In genomic region chr19:11979527-11979926, GRCh38 we compare ENCODE assay signal across 26 cellular contexts. TPM values are rescaled to one million over a fixed set of nuclear protein-coding genes. Genes with fewer than 3 reads are reported as not detected.
DNase-seq lines count a peak whose midpoint lies in the region; FAIRE-seq and TF ChIP-seq lines count a peak whose summit lies in the region.
"Had no signal": no experiment of that assay in that cellular context is flagged by ENCODE, and none has a peak within 500 bp of the region (broad histone marks: within the 10 kb centered on the region; RNA-seq: fewer than 3 reads in every experiment).

No MANE protein-coding gene starts in this region.

- H3K9me3 ChIP-seq in BLaER1 treated with 17β-estradiol and CSF1 and Interleukin-3, amounts not matched to agents 10 nM and 100 nM (replicated peaks in 1 of 11): peaks cover 97 to 100% (median 100%) of the 10 kb centered on the region in 11 experiments
- H3K9me3 ChIP-seq in H1 (ENCODE audit: insufficient read depth in 2 of 2, low read depth in 1 of 2, low read length in 1 of 2): peaks cover 64 to 81% of the 10 kb centered on the region in 2 experiments
- peaks cover 41 to 63% (median 54%) of the 10 kb centered on the region in 5 donors for H3K9me3 ChIP-seq in subcutaneous abdominal adipose tissue (ENCODE audit: control insufficient read depth in 5 of 5, low read length in 5 of 5)
- peaks cover 39% of the 10 kb centered on the region for H3K9me3 ChIP-seq in osteoblast (ENCODE audit: low read depth, low read length)
- peaks cover 15 to 44% of the 10 kb centered on the region in 2 donors for H3K9me3 ChIP-seq in CD4-positive, alpha-beta memory T cell (ENCODE audit: control insufficient read depth in 1 of 2, low read length in 2 of 2)
- H3K9me3 ChIP-seq in Peyer's patch: peaks cover 0 to 66% (median 23%) of the 10 kb centered on the region in 4 donors

- TF ChIP-seq POLR2A in H1 (IDR thresholded peaks at IDR 0.05; ENCODE audit: control extremely low read depth in 1 of 2, low read depth in 2 of 2, low read length in 2 of 2) (no peak), Peyer's patch (IDR thresholded peaks at IDR 0.05) (no peak)

- H3K9me3 Mint-ChIP-seq in CD4-positive, alpha-beta memory T cell: peaks cover 0 to 78% (median 64%) of the 10 kb centered on the region in 8 donors

- H3K56ac ChIP-seq in H1 (replicated peaks; ENCODE audit: insufficient read length, low read depth, low read length): no peak overlapping the region

- no peak overlapping the region for H2BK5ac ChIP-seq in H1 (ENCODE audit: low read depth, low read length)

- H3K4me3 ChIP-seq in BLaER1 treated with 17β-estradiol and CSF1 and Interleukin-3, amounts not matched to agents 10 nM and 100 nM: peak overlapping the region in 9 of 10 experiments; percentile 12 to 44 (median 34); a peak in 13 of 20 replicates
- H3K4me3 ChIP-seq in H1 (ENCODE audit: extremely low read depth in 1 of 4, insufficient read depth in 2 of 4, low read depth in 3 of 4, low read length in 4 of 4) (no peak overlapping the region), subcutaneous abdominal adipose tissue (ENCODE audit: low read depth in 1 of 5, low read length in 5 of 5) (peak overlapping the region; percentile 12 to 58 (median 52)), osteoblast (ENCODE audit: insufficient read depth, low read length) (no peak overlapping the region), Peyer's patch (no peak overlapping the region)
- H3K4me3 ChIP-seq in CD4-positive, alpha-beta memory T cell (ENCODE audit: low read length in 2 of 2): no peak overlapping the region
- H3K4me3 ChIP-seq: GM23248 had no signal

- H3K27ac Mint-ChIP-seq in CD4-positive, alpha-beta memory T cell: no peak overlapping the region
- H3K27ac Mint-ChIP-seq: CD4-positive, alpha-beta T cell; H9 had no signal

- H2AFZ ChIP-seq in H1 (ENCODE audit: low read length): no peak overlapping the region
- H2AFZ ChIP-seq in osteoblast (ENCODE audit: low read length): no peak overlapping the region
- H2AFZ ChIP-seq: GM23248 had no signal

- H3K4me1 ChIP-seq in BLaER1 treated with 17β-estradiol and CSF1 and Interleukin-3, amounts not matched to agents 10 nM and 100 nM: peaks cover 0 to 18% (median 6%) of the 10 kb centered on the region in 10 experiments; a peak in 11 of 20 replicates
- no peaks in the 10 kb centered on the region for H3K4me1 ChIP-seq in H1 (replicated peaks in 1 of 4; ENCODE audit: control insufficient read depth in 3 of 4, insufficient read depth in 4 of 4, low read length in 3 of 4)
- H3K4me1 ChIP-seq in subcutaneous abdominal adipose tissue (ENCODE audit: control insufficient read depth in 5 of 5, insufficient read depth in 5 of 5, low read length in 5 of 5): peaks cover 0 to 5% (median 0%) of the 10 kb centered on the region in 5 donors
- no peaks in the 10 kb centered on the region for H3K4me1 ChIP-seq in osteoblast (ENCODE audit: insufficient read depth, low read length)
- H3K4me1 ChIP-seq in CD4-positive, alpha-beta memory T cell (ENCODE audit: insufficient read depth, low read length): no peaks in the 10 kb centered on the region
- no peaks in the 10 kb centered on the region for H3K4me1 ChIP-seq in Peyer's patch
- H3K4me1 ChIP-seq: Caco-2 had no signal

- no peaks in the 10 kb centered on the region for H3K79me2 ChIP-seq in H1 (ENCODE audit: control insufficient read depth in 1 of 2, insufficient read depth in 2 of 2, low read length in 2 of 2)
- H3K79me2 ChIP-seq in osteoblast (ENCODE audit: insufficient read depth, low read length): no peaks in the 10 kb centered on the region

- H3K36me3 ChIP-seq in BLaER1 treated with 17β-estradiol and CSF1 and Interleukin-3, amounts not matched to agents 10 nM and 100 nM: peaks cover 43 to 78% (median 60%) of the 10 kb centered on the region in 11 experiments
- peaks cover 0 to 14% (median 0%) of the 10 kb centered on the region in 4 experiments; a peak in 2 of 8 replicates for H3K36me3 ChIP-seq in H1 (ENCODE audit: control insufficient read depth in 2 of 4, insufficient read depth in 4 of 4, low read length in 3 of 4)
- H3K36me3 ChIP-seq in subcutaneous abdominal adipose tissue (ENCODE audit: control insufficient read depth in 5 of 5, insufficient read depth in 5 of 5, low read length in 5 of 5): peaks cover 20 to 28% (median 23%) of the 10 kb centered on the region in 5 donors
- no peaks in the 10 kb centered on the region for H3K36me3 ChIP-seq in osteoblast (ENCODE audit: insufficient read depth, low read length)
- no peaks in the 10 kb centered on the region for H3K36me3 ChIP-seq in CD4-positive, alpha-beta memory T cell (ENCODE audit: insufficient read depth, low read length)
- peaks cover 0 to 33% (median 3%) of the 10 kb centered on the region in 3 donors for H3K36me3 ChIP-seq in Peyer's patch

- no peak overlapping the region for H4K91ac ChIP-seq in H1 (replicated peaks; ENCODE audit: insufficient read length, low read length)

- TF ChIP-seq EP300 in Ishikawa (IDR thresholded peaks at IDR 0.05; ENCODE audit: borderline replicate concordance) (no peak), H1 (IDR thresholded peaks at IDR 0.05; ENCODE audit: borderline replicate concordance in 1 of 2, low read depth in 2 of 2, low read length in 2 of 2) (no peak)

- TF ChIP-seq RAD21 in Ishikawa (IDR thresholded peaks at IDR 0.05; ENCODE audit: low read depth) (no peak), H1 (IDR thresholded peaks at IDR 0.05 in 1 of 2, conservative IDR thresholded peaks at IDR 0.05 in 1 of 2; ENCODE audit: low read depth in 2 of 2, low read length in 2 of 2) (no peak)

- H3K18ac ChIP-seq in H1 (ENCODE audit: extremely low read depth, low read length): no peak overlapping the region

- TF ChIP-seq CTCF in H1 (IDR thresholded peaks at IDR 0.05; ENCODE audit: control extremely low read depth in 1 of 3, insufficient read depth in 1 of 3, low read depth in 1 of 3, low read length in 3 of 3) (no peak), osteoblast (IDR thresholded peaks at IDR 0.05; ENCODE audit: extremely low read depth, low read depth, low read length) (no peak), Peyer's patch (IDR thresholded peaks at IDR 0.05) (no peak)

- peaks cover 0 to 1% (median 0%) of the 10 kb centered on the region in 4 donors for H3K4me1 Mint-ChIP-seq in CD4-positive, alpha-beta memory T cell
- H3K4me1 Mint-ChIP-seq: H9 had no signal

- H3K14ac ChIP-seq in H1 (ENCODE audit: insufficient read length): no peak overlapping the region

- H2AK5ac ChIP-seq in H1 (ENCODE audit: low read depth, low read length): no peak overlapping the region

- H3K23ac ChIP-seq in H1 (ENCODE audit: insufficient read length): no peak overlapping the region

- DNase-seq in H1 (ENCODE audit: low read depth in 1 of 2, low spot score in 2 of 2) (no peak), osteoblast (ENCODE audit: insufficient read length, low spot score, missing footprints) (no peak), Peyer's patch (no peak)
- DNase-seq in CD4-positive, alpha-beta memory T cell: no peak
- DNase-seq: Caco-2; CD4-positive, alpha-beta T cell; DMS 273 treated with DMSO at 0.1 percent for 48 hours; DMS79; EL; GDM1; GM23248; H9; MM.1S; NCI-H2029 treated with DMSO at 0.1 percent for 48 hours; NCI-H446 treated with DMSO at 0.1 percent for 48 hours; NCI-H526; NCI-H82; SHP77; T-helper 1 cell had no signal

- no peak overlapping the region for H2BK20ac ChIP-seq in H1 (ENCODE audit: low read length)

- no peaks in the 10 kb centered on the region for H3K27me3 ChIP-seq in BLaER1 treated with 17β-estradiol and CSF1 and Interleukin-3, amounts not matched to agents 10 nM and 100 nM
- H3K27me3 ChIP-seq in H1 (replicated peaks in 1 of 4; ENCODE audit: control insufficient read depth in 3 of 4, extremely low read depth in 1 of 4, insufficient read depth in 3 of 4, low read length in 3 of 4) (no peaks in the 10 kb centered on the region), subcutaneous abdominal adipose tissue (ENCODE audit: control insufficient read depth in 5 of 5, insufficient read depth in 4 of 5, low read length in 5 of 5) (no peaks in the 10 kb centered on the region), osteoblast (ENCODE audit: insufficient read depth, low read length) (no peaks in the 10 kb centered on the region), Peyer's patch (no peaks in the 10 kb centered on the region)
- H3K27me3 ChIP-seq in CD4-positive, alpha-beta memory T cell (ENCODE audit: insufficient read depth, low read length): no peaks in the 10 kb centered on the region

- no peak overlapping the region for H3K27ac ChIP-seq in BLaER1 treated with 17β-estradiol and CSF1 and Interleukin-3, amounts not matched to agents 10 nM and 100 nM
- H3K27ac ChIP-seq in H1 (ENCODE audit: low read depth, low read length): no peak overlapping the region
- H3K27ac ChIP-seq in subcutaneous abdominal adipose tissue (ENCODE audit: low read depth, low read length): no peak overlapping the region
- no peak overlapping the region for H3K27ac ChIP-seq in osteoblast (ENCODE audit: low read depth, low read length)
- no peak overlapping the region for H3K27ac ChIP-seq in CD4-positive, alpha-beta memory T cell (ENCODE audit: low read depth, low read length)
- no peak overlapping the region for H3K27ac ChIP-seq in Peyer's patch
- H3K27ac ChIP-seq: GM23248, HL-60, KMS-11, RWPE1 had no signal

- H3K23me2 ChIP-seq in H1 (ENCODE audit: low read depth, low read length): no peaks in the 10 kb centered on the region

- peaks cover 42 to 52% of the 10 kb centered on the region in 2 donors for H3K36me3 Mint-ChIP-seq in CD4-positive, alpha-beta memory T cell

- WGBS in H1 (ENCODE audit: extremely low coverage in 1 of 2, insufficient coverage in 1 of 2, insufficient read length in 1 of 2, insufficient replicate concordance in 2 of 2, low coverage in 1 of 2, low lambda C conversion rate in 2 of 2, missing lambda C conversion rate in 1 of 2), 2 experiments: 75% methylated on average over 4 of the region's 4 CpGs; no CpG with 5 or more reads in 1 of the 2 experiments

- POLR2A ChIA-PET in H1 (lab: Charles Lee; ENCODE audit: partially characterized antibody): no interaction called here
- POLR2A ChIA-PET in CD4-positive, alpha-beta memory T cell (lab: Charles Lee; ENCODE audit: partially characterized antibody): no interaction called here

- H4K5ac ChIP-seq in H1 (ENCODE audit: insufficient read length, low read depth, low read length): no peak overlapping the region

- H3K4ac ChIP-seq in H1 (replicated peaks; ENCODE audit: insufficient read length, low read depth, low read length): no peak overlapping the region

- no peak overlapping the region for H2BK120ac ChIP-seq in H1 (replicated peaks; ENCODE audit: low read depth, low read length)

- no peak overlapping the region for H2BK12ac ChIP-seq in H1 (ENCODE audit: low read depth, low read length)

- H3K4me3 Mint-ChIP-seq in CD4-positive, alpha-beta memory T cell: no peak overlapping the region
- H3K4me3 Mint-ChIP-seq: CD4-positive, alpha-beta T cell; H9 had no signal

- CTCF ChIA-PET in H1 (lab: Charles Lee; ENCODE audit: partially characterized antibody): no interaction called here
- CTCF ChIA-PET in CD4-positive, alpha-beta memory T cell (lab: Charles Lee; ENCODE audit: partially characterized antibody): interaction anchor here (2.1 kb wide), 1 partner anchor 56 kb away, joined by 7 read pairs; no protein-coding TSS in a partner anchor

- H3K27me3 Mint-ChIP-seq in CD4-positive, alpha-beta memory T cell: no peaks in the 10 kb centered on the region
- H3K27me3 Mint-ChIP-seq: CD4-positive, alpha-beta T cell had no signal

- no peak overlapping the region for H2BK15ac ChIP-seq in H1 (ENCODE audit: low read length)

- H4K20me1 ChIP-seq in BLaER1 treated with 17β-estradiol and CSF1 and Interleukin-3, amounts not matched to agents 10 nM and 100 nM: no peaks in the 10 kb centered on the region
- H4K20me1 ChIP-seq in H1 (replicated peaks in 1 of 2; ENCODE audit: control insufficient read depth in 1 of 2, insufficient read depth in 2 of 2, low read length in 2 of 2): no peaks in the 10 kb centered on the region
- H4K20me1 ChIP-seq in osteoblast (ENCODE audit: insufficient read depth, low read length): no peaks in the 10 kb centered on the region

- H3K79me1 ChIP-seq in H1 (ENCODE audit: low read depth, low read length): no peaks in the 10 kb centered on the region

- FAIRE-seq in H1 (lab: Jason Lieb, UNC): no peak
- FAIRE-seq: GM12892 had no signal

- intact Hi-C loops in CD4-positive, alpha-beta memory T cell (cut with micrococcal nuclease): no loop called here

- no peak overlapping the region; the same call in 1 of the 2 replicates for H4K8ac ChIP-seq in H1 (ENCODE audit: extremely low read depth, insufficient read depth, low read length)

- no peak overlapping the region for H3K9ac ChIP-seq in BLaER1 treated with 17β-estradiol and CSF1 and Interleukin-3, amounts not matched to agents 10 nM and 100 nM
- H3K9ac ChIP-seq in H1 (replicated peaks in 1 of 4; ENCODE audit: extremely low read depth in 1 of 4, low read depth in 3 of 4, low read length in 3 of 4) (no peak overlapping the region), subcutaneous abdominal adipose tissue (ENCODE audit: low read length in 5 of 5) (no peak overlapping the region)
- H3K9ac ChIP-seq: GM23248, KMS-11 had no signal

- no peak overlapping the region for H3K4me2 ChIP-seq in BLaER1 treated with 17β-estradiol and CSF1 and Interleukin-3, amounts not matched to agents 10 nM and 100 nM
- no peak overlapping the region for H3K4me2 ChIP-seq in H1 (ENCODE audit: insufficient read depth in 1 of 2, low read depth in 2 of 2, low read length in 2 of 2)
- H3K4me2 ChIP-seq in osteoblast (ENCODE audit: insufficient read depth, low read length): no peak overlapping the region
- H3K4me2 ChIP-seq: KMS-11 had no signal

RNA-seq across cellular contexts. Expression of gene ZNF763, which starts 14.7 kb away (rescaled TPM):
- 1.7 TPM in 2 replicates for total RNA-seq in H1 (2021; fragmentation: NEBNext Ultra II Directional; extraction: Animal tissue kit (Norgen Biotek cat#: 25700))
- polyA plus RNA-seq in H1 (2011; rRNA removed): 0.39 and 0.46 TPM in 2 replicates
- polyA plus RNA-seq in H1 (2011; cell fraction: cytosol; rRNA removed): 1.5 TPM
- 0.31 TPM for polyA plus RNA-seq in H1 (2011; cell fraction: nucleus; rRNA removed)
- 0.83 to 2.6 TPM (median 1.2 TPM) in 4 replicates for polyA plus RNA-seq in H1 (2012, experiment 1 of 2)
- polyA plus RNA-seq in H1 (2012, experiment 2 of 2): 0.30 TPM
- polyA plus RNA-seq in H1 (2013, experiment 1 of 2): 0.59 TPM
- 0.64 TPM for polyA plus RNA-seq in H1 (2013, experiment 2 of 2)
- 1.1 and 2.1 TPM in 2 replicates for polyA minus RNA-seq in H1 (2011; rRNA and poly(A)+ RNA removed)
- polyA minus RNA-seq in H1 (2011; cell fraction: cytosol; rRNA and poly(A)+ RNA removed): 0.81 TPM
- 4.9 TPM for polyA minus RNA-seq in H1 (2011; cell fraction: nucleus; rRNA and poly(A)+ RNA removed)
- 2.5 and 2.9 TPM in 2 replicates for total RNA-seq in osteoblast
- total RNA-seq in CD4-positive, alpha-beta memory T cell: 10 to 100 TPM; 14.3 to 16.4 TPM
- 1 to 10 TPM; 2.6 to 3.7 TPM for polyA plus RNA-seq in CD4-positive, alpha-beta memory T cell
- total RNA-seq in Peyer's patch: 10 to 100 TPM in 1 of 4 donors, 1 to 10 TPM in 3; 4.1 to 18.6 (median 8.3) TPM

RNA-seq across cellular contexts. Expression of gene ZNF700, which starts 54.6 kb away (rescaled TPM):
- total RNA-seq in H1 (2021; fragmentation: NEBNext Ultra II Directional; extraction: Animal tissue kit (Norgen Biotek cat#: 25700)): 9.4 and 10.5 TPM in 2 replicates
- 1.5 and 3.0 TPM in 2 replicates for polyA plus RNA-seq in H1 (2011; rRNA removed)
- 4.7 TPM for polyA plus RNA-seq in H1 (2011; cell fraction: cytosol; rRNA removed)
- polyA plus RNA-seq in H1 (2011; cell fraction: nucleus; rRNA removed): 2.8 TPM
- 4.9 to 7.8 TPM (median 6.0 TPM) in 4 replicates for polyA plus RNA-seq in H1 (2012, experiment 1 of 2)
- 0.63 TPM for polyA plus RNA-seq in H1 (2012, experiment 2 of 2)
- 4.8 TPM for polyA plus RNA-seq in H1 (2013, experiment 1 of 2)
- 4.3 TPM for polyA plus RNA-seq in H1 (2013, experiment 2 of 2)
- 5.3 and 10.0 TPM in 2 replicates for polyA minus RNA-seq in H1 (2011; rRNA and poly(A)+ RNA removed)
- 5.7 TPM for polyA minus RNA-seq in H1 (2011; cell fraction: cytosol; rRNA and poly(A)+ RNA removed)
- polyA minus RNA-seq in H1 (2011; cell fraction: nucleus; rRNA and poly(A)+ RNA removed): 9.8 TPM
- 9.4 and 10.6 TPM in 2 replicates for total RNA-seq in osteoblast
- total RNA-seq in CD4-positive, alpha-beta memory T cell: 10 to 100 TPM; 24.9 to 25.6 TPM
- polyA plus RNA-seq in CD4-positive, alpha-beta memory T cell: 1 to 10 TPM; 3.2 to 5.6 TPM
- 10 to 100 TPM; 31.5 to 37.8 (median 34.7) TPM for total RNA-seq in Peyer's patch

RNA-seq across cellular contexts. Expression of gene ZNF433, which starts 56.0 kb away (rescaled TPM):
- total RNA-seq in H1 (2021; fragmentation: NEBNext Ultra II Directional; extraction: Animal tissue kit (Norgen Biotek cat#: 25700)): 1.4 and 1.8 TPM in 2 replicates
- polyA plus RNA-seq in H1 (2011; rRNA removed): 0.68 and 0.71 TPM in 2 replicates
- 1.3 TPM for polyA plus RNA-seq in H1 (2011; cell fraction: cytosol; rRNA removed)
- 0.88 TPM for polyA plus RNA-seq in H1 (2011; cell fraction: nucleus; rRNA removed)
- polyA plus RNA-seq in H1 (2012, experiment 1 of 2): 1.4 to 3.1 TPM (median 2.2 TPM) in 4 replicates
- 0.58 TPM for polyA plus RNA-seq in H1 (2012, experiment 2 of 2)
- polyA plus RNA-seq in H1 (2013, experiment 1 of 2): 0.47 TPM
- 0.57 TPM for polyA plus RNA-seq in H1 (2013, experiment 2 of 2)
- polyA minus RNA-seq in H1 (2011; rRNA and poly(A)+ RNA removed): 1.0 and 1.5 TPM in 2 replicates
- 0.81 TPM for polyA minus RNA-seq in H1 (2011; cell fraction: cytosol; rRNA and poly(A)+ RNA removed)
- 3.1 TPM for polyA minus RNA-seq in H1 (2011; cell fraction: nucleus; rRNA and poly(A)+ RNA removed)
- total RNA-seq in osteoblast (4.1 and 5.1 TPM in 2 replicates), Peyer's patch (1 to 10 TPM in 2 of 4 donors, under 1 TPM in 1, not detected in 1; 0.35 to 3.5 (median 1.7) TPM)
- under 1 TPM; 0.38 to 0.44 TPM for total RNA-seq in CD4-positive, alpha-beta memory T cell
- polyA plus RNA-seq in CD4-positive, alpha-beta memory T cell: 1 to 10 TPM in 1 of 2 donors, under 1 TPM in 1; 0.98 to 2.2 TPM

Comparison
In these comparisons a context has a peak if more than half of its experiments do, and no peak if none do; other contexts are left out.
1. H3K4me3 ChIP-seq: peak in BLaER1 treated with 17β-estradiol and CSF1 and Interleukin-3, amounts not matched to agents 10 nM and 100 nM (9 of 10) and subcutaneous abdominal adipose tissue (5 of 5); none in H1 (0 of 4), osteoblast (single experiment), CD4-positive, alpha-beta memory T cell (0 of 2) and Peyer's patch (0 of 4).